21 cellular contexts compared by ENCODE assay signal in the genomic region with DNA sequence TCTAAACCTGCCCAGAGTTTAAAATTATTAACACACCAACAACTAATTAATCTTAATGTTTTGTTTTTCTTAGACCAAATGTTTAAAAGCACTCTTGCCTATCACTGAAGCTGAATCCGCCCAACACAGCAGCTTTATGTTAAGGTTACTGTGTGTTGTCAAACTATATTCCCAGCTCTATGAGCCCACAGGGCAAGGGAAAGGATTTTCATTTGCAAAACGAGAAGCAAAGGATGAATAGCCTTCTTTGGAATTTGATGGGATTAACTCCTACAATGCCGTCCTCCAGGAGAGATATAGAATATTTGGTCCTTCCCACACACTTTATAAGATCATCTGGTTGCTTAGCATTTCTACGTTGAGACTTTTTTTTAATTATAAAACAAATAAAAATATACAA. TPM values are rescaled to one million over a fixed set of nuclear protein-coding genes. Genes with fewer than 3 reads are reported as not detected.
A peak's percentile ranks its signal among the peaks of the same experiment; 100 is the strongest.
DNase-seq lines count a peak whose midpoint lies in the region; TF ChIP-seq lines count a peak whose summit lies in the region.
"Had no signal": no experiment of that assay in that cellular context is flagged by ENCODE, and none has a peak within 500 bp of the region (broad histone marks: within the 10 kb centered on the region; RNA-seq: fewer than 3 reads in every experiment).

No MANE protein-coding gene starts in this region.

- no peak overlapping the region for H3K27ac ChIP-seq in mammary epithelial cell (ENCODE audit: insufficient read depth, low read depth, low read length)
- H3K27ac ChIP-seq in transverse colon, result peak overlapping the region in 3 of 4 donors; percentile 82 to 84 (median 84)
- H3K27ac ChIP-seq: foreskin keratinocyte, SJSA1, upper lobe of right lung had no signal

- CTCF ChIA-PET in MCF 10A (lab: Yijun Ruan, JAX), result interaction anchor here (0.9 kb wide), 1 partner anchor 31 kb away, joined by 3 read pairs; no protein-coding TSS in a partner anchor
- CTCF ChIA-PET in mammary epithelial cell (lab: Charles Lee; ENCODE audit: low non-redundant PET), result no interaction called here

- DNase-seq in MCF 10A (ENCODE audit: unreplicated experiment) (no peak), mammary epithelial cell (no peak), astrocyte of the hippocampus (ENCODE audit: low read depth, low spot score) (peak; percentile 19), nephron progenitor cell (no peak), transverse colon (no peak), chondrocyte (ENCODE audit: low spot score) (no peak), amniotic stem cell (lab: John Stamatoyannopoulos, UW) (no peak), mucosa of gallbladder (ENCODE audit: low spot score) (no peak)
- DNase-seq: activated CD4-positive, alpha-beta T cell treated with anti-CD3 and anti-CD28 coated beads, Interleukin-2, amount 50 U/mL, for 48 hours; central memory CD4-positive, alpha-beta T cell; COR-L47; GOT3; hypothalamus; islet precursor cell; NCI-H1105; NCI-H2029 treated with DMSO at 0.1 percent for 48 hours; occipital lobe; stimulated activated CD4-positive, alpha-beta T cell treated with anti-CD3 and anti-CD28 coated beads, Interleukin-15, amount 100 ng/mL, for 24 hours; upper lobe of right lung had no signal

- in situ Hi-C loops in mammary epithelial cell (cut with MboI; ENCODE audit: low sequenced_read_pairs in 2 of 2) (no loop called here), transverse colon (cut with MboI; ENCODE audit: low pct_ligation_motif_present in 1 of 4, low pct_unique_long_range_greater_than_20kb in 1 of 4, low sequenced_read_pairs in 3 of 4) (no loop called here)

- H2AFZ ChIP-seq in mammary epithelial cell (ENCODE audit: low read depth, low read length), result no peak overlapping the region

- no peaks in the 10 kb centered on the region for H3K4me1 ChIP-seq in mammary epithelial cell (ENCODE audit: insufficient read depth, low read length)
- peaks cover 0 to 64% (median 28%) of the 10 kb centered on the region in 4 donors for H3K4me1 ChIP-seq in transverse colon
- H3K4me1 ChIP-seq: SJSA1, upper lobe of right lung had no signal

- H3K9ac ChIP-seq in mammary epithelial cell (ENCODE audit: insufficient read depth, low read length), result no peak overlapping the region

- no peak overlapping the region for H3K27ac Mint-ChIP-seq in MCF 10A (ENCODE audit: low read depth, unreplicated experiment)
- H3K27ac Mint-ChIP-seq in nephron progenitor cell, result peak overlapping the region; percentile 26
- no peak overlapping the region for H3K27ac Mint-ChIP-seq in chondrocyte (ENCODE audit: unreplicated experiment)

- no peak for TF ChIP-seq POLR2A in transverse colon (IDR thresholded peaks at IDR 0.05)

- H3K9me3 Mint-ChIP-seq in MCF 10A (ENCODE audit: unreplicated experiment) (no peaks in the 10 kb centered on the region), nephron progenitor cell (no peaks in the 10 kb centered on the region), chondrocyte (ENCODE audit: low read depth) (no peaks in the 10 kb centered on the region)

- no peaks in the 10 kb centered on the region for H4K20me1 ChIP-seq in mammary epithelial cell (ENCODE audit: insufficient read depth, low read length)

- TF ChIP-seq CTCF in MCF 10A (IDR thresholded peaks at IDR 0.05; ENCODE audit: unreplicated experiment) (no peak), mammary epithelial cell (conservative IDR thresholded peaks at IDR 0.05 in 1 of 2, IDR thresholded peaks at IDR 0.05 in 1 of 2; ENCODE audit: extremely low read depth in 1 of 2, insufficient read depth in 1 of 2, low read depth in 1 of 2, low read length in 2 of 2) (no peak), nephron progenitor cell (IDR thresholded peaks at IDR 0.05) (no peak), transverse colon (IDR thresholded peaks at IDR 0.05) (no peak), chondrocyte (IDR thresholded peaks at IDR 0.05) (no peak)

- no peaks in the 10 kb centered on the region for H3K79me2 ChIP-seq in mammary epithelial cell (ENCODE audit: insufficient read depth, low read length)

- POLR2A ChIA-PET in MCF 10A (lab: Yijun Ruan, JAX), result interaction anchor here (0.7 to 1.1 kb wide), 2 partner anchors 13 to 161 kb away, joined by 3 read pairs; no protein-coding TSS in a partner anchor

- dilution Hi-C loops in mammary epithelial cell (cut with HindIII; ENCODE audit: low sequenced_read_pairs), result no loop called here

- H3K27me3 Mint-ChIP-seq in MCF 10A (ENCODE audit: insufficient read depth, unreplicated experiment) (no peaks in the 10 kb centered on the region), nephron progenitor cell (ENCODE audit: low read depth, poor library complexity) (no peaks in the 10 kb centered on the region), chondrocyte (ENCODE audit: low read depth) (no peaks in the 10 kb centered on the region)

- no peaks in the 10 kb centered on the region for H3K9me3 ChIP-seq in mammary epithelial cell (replicated peaks; ENCODE audit: insufficient read depth, low read length)
- H3K9me3 ChIP-seq in transverse colon, result no peaks in the 10 kb centered on the region
- H3K9me3 ChIP-seq: SJSA1, upper lobe of right lung had no signal

- intact Hi-C loops in MCF 10A (cut with micrococcal nuclease) (no loop called here), mammary epithelial cell (cut with micrococcal nuclease) (no loop called here), transverse colon (cut with DNase I; ENCODE audit: low total_unique reads) (no loop called here)

- no peaks in the 10 kb centered on the region for H3K36me3 ChIP-seq in mammary epithelial cell (ENCODE audit: insufficient read depth, low read length)
- no peaks in the 10 kb centered on the region for H3K36me3 ChIP-seq in transverse colon

- BruUV-seq in MCF 10A (replicated peaks; lab: Mats Ljungman, UMichigan) (TSS peak; percentile 12), mammary epithelial cell (replicated peaks; lab: Mats Ljungman, UMichigan) (no TSS peak)

- TF ChIP-seq EP300 in transverse colon (IDR thresholded peaks at IDR 0.05; ENCODE audit: low read depth), result no peak

- H3K27me3 ChIP-seq in mammary epithelial cell (ENCODE audit: insufficient read depth, low read length) (no peaks in the 10 kb centered on the region), transverse colon (no peaks in the 10 kb centered on the region)
- H3K27me3 ChIP-seq: foreskin keratinocyte, SJSA1, upper lobe of right lung had no signal

- H3K36me3 Mint-ChIP-seq in MCF 10A (ENCODE audit: insufficient read depth, unreplicated experiment), result peaks cover 25% of the 10 kb centered on the region
- H3K36me3 Mint-ChIP-seq in nephron progenitor cell (ENCODE audit: low read depth), result peaks cover 38% of the 10 kb centered on the region
- H3K36me3 Mint-ChIP-seq in chondrocyte (ENCODE audit: low read depth), result peaks cover 7% of the 10 kb centered on the region

- 74% methylated on average over 4 of the region's 4 CpGs for WGBS in mammary epithelial cell (ENCODE audit: low coverage, missing lambda C conversion rate)
- WGBS in transverse colon (ENCODE audit: low coverage in 1 of 2), 2 donors, result 65 to 73% methylated on average over 4 of the region's 4 CpGs

- H3K4me3 Mint-ChIP-seq in MCF 10A (ENCODE audit: unreplicated experiment) (no peak overlapping the region), nephron progenitor cell (no peak overlapping the region), chondrocyte (ENCODE audit: unreplicated experiment) (no peak overlapping the region)

- no peaks in the 10 kb centered on the region for H3K4me1 Mint-ChIP-seq in MCF 10A (ENCODE audit: insufficient read depth, unreplicated experiment)
- H3K4me1 Mint-ChIP-seq in nephron progenitor cell, result peaks cover 18% of the 10 kb centered on the region
- H3K4me1 Mint-ChIP-seq in chondrocyte (ENCODE audit: low read depth), result peaks cover 15% of the 10 kb centered on the region

- no peak overlapping the region for H3K4me2 ChIP-seq in mammary epithelial cell (ENCODE audit: insufficient read depth, low read depth, low read length)

- no peak overlapping the region for H3K4me3 ChIP-seq in mammary epithelial cell (replicated peaks in 1 of 3; ENCODE audit: insufficient read depth in 1 of 3, low read depth in 2 of 3, low read length in 3 of 3)
- no peak overlapping the region for H3K4me3 ChIP-seq in transverse colon
- H3K4me3 ChIP-seq: SJSA1, upper lobe of right lung had no signal

RNA-seq across cellular contexts. Expression of a gene that starts 43.7 kb away (rescaled TPM):
- total RNA-seq in MCF 10A (2022) (18.9 and 20.7 TPM in 2 replicates), mammary epithelial cell (10 to 100 TPM; 11.2 to 16.4 TPM), transverse colon (10 to 100 TPM; 16.1 to 47.0 (median 40.0) TPM), chondrocyte (9.7 to 13.7 TPM (median 11.4 TPM) in 3 replicates), mucosa of gallbladder (65.9 TPM)
- 4.3 TPM for polyA plus RNA-seq in mammary epithelial cell
- 9.0 TPM for polyA minus RNA-seq in mammary epithelial cell
